Comparison of ENCODE assay signal across 16 cellular contexts in the genomic region with DNA sequence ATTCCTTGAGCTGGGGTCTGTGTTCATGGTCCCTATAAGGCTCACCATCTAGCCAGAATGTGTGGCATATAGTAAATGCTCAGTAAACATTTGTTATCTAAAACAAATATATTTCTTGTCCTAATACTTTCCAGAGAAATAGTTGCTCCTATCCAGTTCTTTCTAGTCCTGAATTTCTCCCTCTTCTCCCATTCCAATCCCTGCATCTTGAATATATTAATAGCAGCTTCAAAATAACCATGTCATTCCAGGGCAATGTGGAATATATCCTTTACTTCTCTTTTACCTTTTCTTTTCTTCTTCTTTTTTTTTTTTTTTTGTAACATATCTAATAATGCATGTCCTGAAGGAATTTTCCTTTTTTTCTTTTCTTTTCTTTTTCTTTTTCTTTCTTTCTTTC. TPM values are rescaled to one million over a fixed set of nuclear protein-coding genes. Genes with fewer than 3 reads are reported as not detected.
A peak's percentile ranks its signal among the peaks of the same experiment; 100 is the strongest.
DNase-seq lines count a peak whose midpoint lies in the region; ATAC-seq and TF ChIP-seq lines count a peak whose summit lies in the region.
"Had no signal": no experiment of that assay in that cellular context is flagged by ENCODE, and none has a peak within 500 bp of the region (broad histone marks: within the 10 kb centered on the region; RNA-seq: fewer than 3 reads in every experiment).

No MANE protein-coding gene starts in this region.

- H3K9ac ChIP-seq in adipocyte (ENCODE audit: low read length) (no peak overlapping the region), SK-N-SH (no peak overlapping the region)

- H3K4me3 ChIP-seq in adipocyte (ENCODE audit: low read length) (peak overlapping the region; percentile 57), thoracic aorta (peak overlapping the region; percentile 25), SK-N-SH (ENCODE audit: low read depth in 2 of 2, low read length in 1 of 2) (no peak overlapping the region)
- H3K4me3 ChIP-seq: HAP-1 had no signal

- no peak for TF ChIP-seq EP300 in SK-N-SH (IDR thresholded peaks at IDR 0.05; ENCODE audit: borderline replicate concordance in 1 of 2, low read depth in 1 of 2, low read length in 1 of 2)

- CTCF ChIA-PET in activated CD8-positive, alpha-beta T cell treated with anti-CD3 and anti-CD28 coated beads, Interleukin-2, amount 10 ng/mL, durations not matched to agents 7 days and 5 days (lab: Charles Lee): interaction anchor here (1.8 kb wide), 1 partner anchor 10 kb away, joined by 6 read pairs; the partner anchor contains the start of gene DNAJB4
- CTCF ChIA-PET in activated CD8-positive, alpha-beta T cell treated with anti-CD3 and anti-CD28 coated beads for 36 hours (lab: Charles Lee): interaction anchor here (0.9 kb wide), 1 partner anchor 11 kb away, joined by 3 read pairs; the partner anchor contains the start of gene DNAJB4
- CTCF ChIA-PET in SK-N-SH (lab: Yijun Ruan, JAX): no interaction called here
- CTCF ChIA-PET in CD4-positive, alpha-beta T cell (lab: Charles Lee): no interaction called here

- no peaks in the 10 kb centered on the region for H3K4me1 Mint-ChIP-seq in activated CD8-positive, alpha-beta T cell treated with anti-CD3 and anti-CD28 coated beads, Interleukin-2, amount 10 ng/mL, durations not matched to agents 7 days and 5 days (ENCODE audit: low read depth)
- peaks cover 8% of the 10 kb centered on the region for H3K4me1 Mint-ChIP-seq in activated CD8-positive, alpha-beta T cell treated with anti-CD3 and anti-CD28 coated beads for 36 hours (ENCODE audit: low read depth)
- no peaks in the 10 kb centered on the region for H3K4me1 Mint-ChIP-seq in nephron progenitor cell
- H3K4me1 Mint-ChIP-seq in CD4-positive, alpha-beta T cell (ENCODE audit: low read depth): peaks cover 4% of the 10 kb centered on the region
- H3K4me1 Mint-ChIP-seq: CD14-positive monocyte had no signal

- peaks cover 14% of the 10 kb centered on the region for H3K36me3 Mint-ChIP-seq in activated CD8-positive, alpha-beta T cell treated with anti-CD3 and anti-CD28 coated beads, Interleukin-2, amount 10 ng/mL, durations not matched to agents 7 days and 5 days (ENCODE audit: low read depth)
- peaks cover 14% of the 10 kb centered on the region for H3K36me3 Mint-ChIP-seq in activated CD8-positive, alpha-beta T cell treated with anti-CD3 and anti-CD28 coated beads for 36 hours (ENCODE audit: low read depth)
- H3K36me3 Mint-ChIP-seq in nephron progenitor cell (ENCODE audit: low read depth): peaks cover 30% of the 10 kb centered on the region
- peaks cover 35% of the 10 kb centered on the region for H3K36me3 Mint-ChIP-seq in CD4-positive, alpha-beta T cell (ENCODE audit: low read depth)

- no peaks in the 10 kb centered on the region for H4K20me1 ChIP-seq in SK-N-SH (ENCODE audit: insufficient read depth)

- TF ChIP-seq CTCF in activated CD8-positive, alpha-beta T cell treated with anti-CD3 and anti-CD28 coated beads for 36 hours (IDR thresholded peaks at IDR 0.05): no peak
- TF ChIP-seq CTCF in nephron progenitor cell (IDR thresholded peaks at IDR 0.05) (no peak), thoracic aorta (IDR thresholded peaks at IDR 0.05) (no peak), SK-N-SH (IDR thresholded peaks at IDR 0.05) (no peak)
- TF ChIP-seq CTCF in CD4-positive, alpha-beta T cell (IDR thresholded peaks at IDR 0.05): no peak

- H3K27me3 Mint-ChIP-seq in activated CD8-positive, alpha-beta T cell treated with anti-CD3 and anti-CD28 coated beads, Interleukin-2, amount 10 ng/mL, durations not matched to agents 7 days and 5 days (ENCODE audit: low read depth): no peaks in the 10 kb centered on the region
- H3K27me3 Mint-ChIP-seq in activated CD8-positive, alpha-beta T cell treated with anti-CD3 and anti-CD28 coated beads for 36 hours: no peaks in the 10 kb centered on the region
- H3K27me3 Mint-ChIP-seq in nephron progenitor cell (ENCODE audit: low read depth, poor library complexity): no peaks in the 10 kb centered on the region
- no peaks in the 10 kb centered on the region for H3K27me3 Mint-ChIP-seq in CD4-positive, alpha-beta T cell
- H3K27me3 Mint-ChIP-seq: CD8-positive, alpha-beta memory T cell had no signal

- DNase-seq in activated CD8-positive, alpha-beta T cell treated with anti-CD3 and anti-CD28 coated beads, Interleukin-2, amount 10 ng/mL, durations not matched to agents 7 days and 5 days: no peak
- DNase-seq in activated CD8-positive, alpha-beta T cell treated with anti-CD3 and anti-CD28 coated beads for 36 hours: no peak
- DNase-seq in adipocyte (ENCODE audit: low read depth): no peak
- no peak for DNase-seq in nephron progenitor cell
- DNase-seq in thoracic aorta (ENCODE audit: low spot score): no peak
- DNase-seq in SK-N-SH: no peak
- DNase-seq in CD4-positive, alpha-beta T cell: no peak
- DNase-seq: Caco-2; CD8-positive, alpha-beta memory T cell; DND-41; GDM1 had no signal

- no peak overlapping the region for H3K4me2 ChIP-seq in SK-N-SH

- H3K36me3 ChIP-seq in adipocyte (ENCODE audit: control insufficient read depth, insufficient read depth, low read length, severe bottlenecking) (peaks cover 60% of the 10 kb centered on the region), thoracic aorta (peaks cover 15% of the 10 kb centered on the region), SK-N-SH (replicated peaks in 1 of 2; ENCODE audit: control insufficient read depth in 1 of 2, insufficient read depth in 2 of 2, low read length in 1 of 2) (peaks cover 19 to 55% of the 10 kb centered on the region in 2 experiments)

- H3K9me2 ChIP-seq in SK-N-SH: 0 out of 2 replicates have a peak, but pooled peaks cover 4% of the 10 kb centered on the region

- H3K4me3 Mint-ChIP-seq in activated CD8-positive, alpha-beta T cell treated with anti-CD3 and anti-CD28 coated beads, Interleukin-2, amount 10 ng/mL, durations not matched to agents 7 days and 5 days: no peak overlapping the region
- no peak overlapping the region for H3K4me3 Mint-ChIP-seq in activated CD8-positive, alpha-beta T cell treated with anti-CD3 and anti-CD28 coated beads for 36 hours
- no peak overlapping the region for H3K4me3 Mint-ChIP-seq in nephron progenitor cell
- no peak overlapping the region for H3K4me3 Mint-ChIP-seq in CD4-positive, alpha-beta T cell
- H3K4me3 Mint-ChIP-seq: CD14-positive monocyte; CD8-positive, alpha-beta memory T cell had no signal

- H3K27ac ChIP-seq in thoracic aorta (no peak overlapping the region), SK-N-SH (ENCODE audit: low read depth in 2 of 2, low read length in 1 of 2) (no peak overlapping the region)
- no peak overlapping the region for H3K27ac ChIP-seq in CD4-positive, alpha-beta T cell (ENCODE audit: low read depth, low read length)
- H3K27ac ChIP-seq: 22Rv1 had no signal

- intact Hi-C loops in activated CD8-positive, alpha-beta T cell treated with anti-CD3 and anti-CD28 coated beads for 36 hours (cut with micrococcal nuclease): no loop called here
- intact Hi-C loops in CD4-positive, alpha-beta T cell (cut with DNase I, micrococcal nuclease): no loop called here

- H3K9me3 ChIP-seq in adipocyte (ENCODE audit: control insufficient read depth, low read length) (no peaks in the 10 kb centered on the region), thoracic aorta (no peaks in the 10 kb centered on the region), SK-N-SH (no peaks in the 10 kb centered on the region)
- no peaks in the 10 kb centered on the region for H3K9me3 ChIP-seq in CD4-positive, alpha-beta T cell (ENCODE audit: control insufficient read depth, low read length)
- H3K9me3 ChIP-seq: Caco-2, HAP-1 had no signal

- peaks cover 57% of the 10 kb centered on the region for H3K79me2 ChIP-seq in SK-N-SH (ENCODE audit: insufficient read depth)

- peaks cover 30% of the 10 kb centered on the region for H3F3A ChIP-seq in SK-N-SH (replicated peaks; ENCODE audit: insufficient read depth)

- H3K4me1 ChIP-seq in adipocyte (ENCODE audit: control insufficient read depth, insufficient read depth, low read length) (peaks cover 22% of the 10 kb centered on the region), thoracic aorta (ENCODE audit: control insufficient read depth in 1 of 2, low read depth in 2 of 2) (peaks cover 24 to 49% of the 10 kb centered on the region in 2 donors), SK-N-SH (ENCODE audit: control insufficient read depth in 1 of 2, insufficient read depth in 2 of 2, low read depth in 1 of 2, low read length in 1 of 2) (no peaks in the 10 kb centered on the region; a peak in 1 of 4 replicates)
- H3K4me1 ChIP-seq: Caco-2 had no signal

- H3K27ac Mint-ChIP-seq in activated CD8-positive, alpha-beta T cell treated with anti-CD3 and anti-CD28 coated beads, Interleukin-2, amount 10 ng/mL, durations not matched to agents 7 days and 5 days: no peak overlapping the region
- no peak overlapping the region for H3K27ac Mint-ChIP-seq in activated CD8-positive, alpha-beta T cell treated with anti-CD3 and anti-CD28 coated beads for 36 hours
- H3K27ac Mint-ChIP-seq in nephron progenitor cell: peak overlapping the region; percentile 57
- H3K27ac Mint-ChIP-seq in CD4-positive, alpha-beta T cell: no peak overlapping the region
- H3K27ac Mint-ChIP-seq: CD14-positive monocyte had no signal

- TF ChIP-seq RAD21 in SK-N-SH (IDR thresholded peaks at IDR 0.05; ENCODE audit: low read length): no peak

- H3K27me3 ChIP-seq in adipocyte (replicated peaks; ENCODE audit: control insufficient read depth, insufficient read depth, low read length): no peaks in the 10 kb centered on the region
- H3K27me3 ChIP-seq in thoracic aorta (replicated peaks; ENCODE audit: insufficient read depth): no peaks in the 10 kb centered on the region
- no peaks in the 10 kb centered on the region for H3K27me3 ChIP-seq in SK-N-SH (ENCODE audit: insufficient read depth)
- H3K27me3 ChIP-seq in CD4-positive, alpha-beta T cell (ENCODE audit: control insufficient read depth, insufficient read depth, low read length): no peaks in the 10 kb centered on the region

- POLR2A ChIA-PET in activated CD8-positive, alpha-beta T cell treated with anti-CD3 and anti-CD28 coated beads, Interleukin-2, amount 10 ng/mL, durations not matched to agents 7 days and 5 days (lab: Charles Lee): no interaction called here
- POLR2A ChIA-PET in activated CD8-positive, alpha-beta T cell treated with anti-CD3 and anti-CD28 coated beads for 36 hours (lab: Charles Lee): interaction anchor here (1.1 to 1.5 kb wide), 2 partner anchors 10 to 37 kb away, joined by 3 to 10 read pairs; partner anchors contain the start of gene DNAJB4
- POLR2A ChIA-PET in SK-N-SH (lab: Yijun Ruan, JAX): no interaction called here
- POLR2A ChIA-PET in CD4-positive, alpha-beta T cell (lab: Charles Lee): interaction anchor here (1.2 kb wide), 1 partner anchor 36 kb away, joined by 3 read pairs; the partner anchor contains the start of gene FUBP1

- peak; percentile 39 for ATAC-seq in activated CD8-positive, alpha-beta T cell treated with anti-CD3 and anti-CD28 coated beads, Interleukin-2, amount 10 ng/mL, durations not matched to agents 7 days and 5 days
- no peak for ATAC-seq in activated CD8-positive, alpha-beta T cell treated with anti-CD3 and anti-CD28 coated beads for 36 hours
- no peak for ATAC-seq in thoracic aorta (ENCODE audit: insufficient number of reproducible peaks, low FRiP score, low read depth)
- ATAC-seq in CD4-positive, alpha-beta T cell (ENCODE audit: poor library complexity): no peak
- ATAC-seq: HepG2 had no signal

- H3K9me3 Mint-ChIP-seq in activated CD8-positive, alpha-beta T cell treated with anti-CD3 and anti-CD28 coated beads, Interleukin-2, amount 10 ng/mL, durations not matched to agents 7 days and 5 days (ENCODE audit: insufficient read depth): no peaks in the 10 kb centered on the region
- H3K9me3 Mint-ChIP-seq in activated CD8-positive, alpha-beta T cell treated with anti-CD3 and anti-CD28 coated beads for 36 hours: no peaks in the 10 kb centered on the region
- H3K9me3 Mint-ChIP-seq in nephron progenitor cell: no peaks in the 10 kb centered on the region
- H3K9me3 Mint-ChIP-seq in CD4-positive, alpha-beta T cell: no peaks in the 10 kb centered on the region
- H3K9me3 Mint-ChIP-seq: CD8-positive, alpha-beta memory T cell had no signal

- H2AFZ ChIP-seq in SK-N-SH (ENCODE audit: low read depth): no peak overlapping the region

RNA-seq across cellular contexts. Expression of gene DNAJB4, which starts 10.4 kb away (rescaled TPM):
- total RNA-seq in activated CD8-positive, alpha-beta T cell treated with anti-CD3 and anti-CD28 coated beads, Interleukin-2, amount 10 ng/mL, durations not matched to agents 7 days and 5 days: 10 to 100 TPM in 1 of 2 experiments, 1 to 10 TPM in 1; 9.4 to 10.5 TPM
- 10 to 100 TPM in 1 of 2 experiments, 1 to 10 TPM in 1; 9.7 to 12.0 TPM for total RNA-seq in activated CD8-positive, alpha-beta T cell treated with anti-CD3 and anti-CD28 coated beads for 36 hours
- total RNA-seq in thoracic aorta: 10 to 100 TPM; 41.0 to 59.8 TPM
- 13.5 and 17.5 TPM in 2 replicates for polyA plus RNA-seq in SK-N-SH (2012; rRNA removed)
- 20.2 and 24.3 TPM in 2 replicates for polyA plus RNA-seq in SK-N-SH (2012; cell fraction: cytosol; rRNA removed)
- polyA plus RNA-seq in SK-N-SH (2012; cell fraction: nucleus; rRNA removed): 7.3 and 18.3 TPM in 2 replicates
- total RNA-seq in CD4-positive, alpha-beta T cell: 10 to 100 TPM; 19.2 to 22.7 TPM

RNA-seq across cellular contexts. Expression of gene GIPC2, which starts 30.6 kb away (rescaled TPM):
- total RNA-seq in activated CD8-positive, alpha-beta T cell treated with anti-CD3 and anti-CD28 coated beads, Interleukin-2, amount 10 ng/mL, durations not matched to agents 7 days and 5 days: under 1 TPM; 0.34 to 0.37 TPM
- under 1 TPM; 0.18 to 0.41 TPM for total RNA-seq in activated CD8-positive, alpha-beta T cell treated with anti-CD3 and anti-CD28 coated beads for 36 hours
- total RNA-seq in thoracic aorta: 1 to 10 TPM; 1.6 to 3.2 TPM
- 0.02 TPM in 1 of 2 replicates, not detected in the other for polyA plus RNA-seq in SK-N-SH (2012; rRNA removed)
- polyA plus RNA-seq in SK-N-SH (2012; cell fraction: cytosol; rRNA removed): 0.04 TPM in 2 replicates
- polyA plus RNA-seq in SK-N-SH (2012; cell fraction: nucleus; rRNA removed): not detected in 2 replicates
- total RNA-seq in CD4-positive, alpha-beta T cell: not detected
- total RNA-seq: A673 had no signal
- polyA plus RNA-seq: CD14-positive monocyte had no signal

RNA-seq across cellular contexts. Expression of gene FUBP1, which starts 36.3 kb away (rescaled TPM):
- 100 to 1,000 TPM; 195 to 197 TPM for total RNA-seq in activated CD8-positive, alpha-beta T cell treated with anti-CD3 and anti-CD28 coated beads, Interleukin-2, amount 10 ng/mL, durations not matched to agents 7 days and 5 days
- 100 to 1,000 TPM; 256 to 257 TPM for total RNA-seq in activated CD8-positive, alpha-beta T cell treated with anti-CD3 and anti-CD28 coated beads for 36 hours
- 100 to 1,000 TPM in 1 of 2 donors, 10 to 100 TPM in 1; 73.8 to 118 TPM for total RNA-seq in thoracic aorta
- 64.1 and 95.7 TPM in 2 replicates for polyA plus RNA-seq in SK-N-SH (2012; rRNA removed)
- 59.1 and 60.1 TPM in 2 replicates for polyA plus RNA-seq in SK-N-SH (2012; cell fraction: cytosol; rRNA removed)
- 198 and 297 TPM in 2 replicates for polyA plus RNA-seq in SK-N-SH (2012; cell fraction: nucleus; rRNA removed)
- total RNA-seq in CD4-positive, alpha-beta T cell: 100 to 1,000 TPM; 196 to 202 TPM

Comparison
In these comparisons a context has a peak if more than half of its experiments do, and no peak if none do; other contexts are left out.
1. POLR2A ChIA-PET loops: an anchor here in activated CD8-positive, alpha-beta T cell treated with anti-CD3 and anti-CD28 coated beads for 36 hours (1.1 to 1.5 kb wide) and CD4-positive, alpha-beta T cell (1.2 kb wide); none called in activated CD8-positive, alpha-beta T cell treated with anti-CD3 and anti-CD28 coated beads, Interleukin-2, amount 10 ng/mL, durations not matched to agents 7 days and 5 days and SK-N-SH.
2. H3K4me3 ChIP-seq: peak in adipocyte (single experiment) and thoracic aorta (single experiment); none in SK-N-SH (0 of 2).
3. CTCF ChIA-PET loops: an anchor here in activated CD8-positive, alpha-beta T cell treated with anti-CD3 and anti-CD28 coated beads, Interleukin-2, amount 10 ng/mL, durations not matched to agents 7 days and 5 days (1.8 kb wide) and activated CD8-positive, alpha-beta T cell treated with anti-CD3 and anti-CD28 coated beads for 36 hours (0.9 kb wide); none called in SK-N-SH and CD4-positive, alpha-beta T cell.